ENCODE assay signal across 7 cellular contexts in the genomic region with DNA sequence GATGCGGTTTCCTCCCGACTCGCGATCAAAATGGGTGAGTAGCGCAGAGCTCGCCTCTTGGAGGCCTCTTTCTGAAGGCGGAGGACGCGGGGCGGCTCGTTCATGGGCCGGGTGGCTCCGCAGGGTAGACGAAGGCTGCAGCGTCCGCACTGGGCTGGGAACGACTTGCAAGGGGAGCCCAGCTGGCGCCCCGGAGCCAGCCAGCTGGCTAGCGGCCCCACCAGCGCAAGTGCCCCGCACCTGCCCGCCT. TPM values are rescaled to one million over a fixed set of nuclear protein-coding genes. Genes with fewer than 3 reads are reported as not detected.
DNase-seq lines count a peak whose midpoint lies in the region; ATAC-seq and TF ChIP-seq lines count a peak whose summit lies in the region.

No MANE protein-coding gene starts in this region.

- H3K36me3 Mint-ChIP-seq in brain = peaks cover 6% of the 10 kb centered on the region

- H3K27me3 ChIP-seq in mucosa of rectum (ENCODE audit: control insufficient read depth in 2 of 2, insufficient read depth in 2 of 2, low read length in 2 of 2) = no peaks in the 10 kb centered on the region

- peaks cover 51% of the 10 kb centered on the region for H3K4me1 Mint-ChIP-seq in brain

- no peak for TF ChIP-seq CTCF in brain (conservative IDR thresholded peaks at IDR 0.05)

- H3K4me3 ChIP-seq in mucosa of rectum (ENCODE audit: low read length in 2 of 2) = peak overlapping the region; percentile 89 to 94

- H3K27me3 Mint-ChIP-seq in brain = peaks cover 17% of the 10 kb centered on the region

- H3K27ac Mint-ChIP-seq in brain = peak overlapping the region; percentile 79 to 94 (median 91)

- peak overlapping the region; percentile 80 to 83 for H3K9ac ChIP-seq in mucosa of rectum (ENCODE audit: low read depth in 1 of 2, low read length in 2 of 2)

- no peak for DNase-seq in NCI-H524 treated with DMSO at 0.1 percent for 48 hours (lab: John Stamatoyannopoulos, UW)
- DNase-seq in islet precursor cell = no peak
- DNase-seq in hippocampal formation (lab: John Stamatoyannopoulos, UW) = no peak

- no peaks in the 10 kb centered on the region for H3K9me3 Mint-ChIP-seq in brain

- ATAC-seq in GM19452 (IDR thresholded peaks at IDR 0.05; ENCODE audit: unreplicated experiment) (peak; percentile 20), HG03342 (IDR thresholded peaks at IDR 0.05; ENCODE audit: unreplicated experiment) (peak; percentile 12)

- peaks cover 6 to 9% of the 10 kb centered on the region in 2 donors for H3K36me3 ChIP-seq in mucosa of rectum (ENCODE audit: control insufficient read depth in 2 of 2, insufficient read depth in 2 of 2, low read length in 2 of 2)

- peaks cover 14% of the 10 kb centered on the region in 2 donors for H3K4me1 ChIP-seq in mucosa of rectum (ENCODE audit: control insufficient read depth in 2 of 2, insufficient read depth in 2 of 2, low read length in 2 of 2)

- H3K27ac ChIP-seq in mucosa of rectum (ENCODE audit: low read depth in 2 of 2, low read length in 2 of 2) = peak overlapping the region; percentile 74 to 76

- peak overlapping the region; percentile 92 to 98 (median 95) for H3K4me3 Mint-ChIP-seq in brain

- H3K9me3 ChIP-seq in mucosa of rectum (ENCODE audit: control insufficient read depth in 2 of 2, low read length in 2 of 2) = no peaks in the 10 kb centered on the region

RNA-seq across cellular contexts. Expression of gene PASK, which starts 0.3 kb away (rescaled TPM):
- 6.2 TPM for polyA plus RNA-seq in brain (ENCODE audit: insufficient read depth, low read depth, low replicate concordance)

RNA-seq across cellular contexts. Expression of gene PPP1R7, which starts 0.7 kb away (rescaled TPM):
- 116 TPM for polyA plus RNA-seq in brain (ENCODE audit: insufficient read depth, low read depth, low replicate concordance)

RNA-seq across cellular contexts. Expression of gene ANO7, which starts 38.9 kb away (rescaled TPM):
- 1.3 TPM for polyA plus RNA-seq in brain (ENCODE audit: insufficient read depth, low read depth, low replicate concordance)

RNA-seq across cellular contexts. Expression of gene MTERF4, which starts 47.5 kb away (rescaled TPM):
- polyA plus RNA-seq in brain (ENCODE audit: insufficient read depth, low read depth, low replicate concordance) = 14.2 TPM
